11 cellular contexts compared by ENCODE assay signal in genomic region chr1:107877092-107877491, GRCh38.
DNase-seq lines count a peak whose midpoint lies in the region; ATAC-seq lines count a peak whose summit lies in the region.
"Had no signal": no experiment of that assay in that cellular context is flagged by ENCODE, and none has a peak within 500 bp of the region (broad histone marks: within the 10 kb centered on the region; RNA-seq: fewer than 3 reads in every experiment).

No MANE protein-coding gene starts in this region.

- H3K4me1 Mint-ChIP-seq in stimulated activated naive CD8-positive, alpha-beta T cell treated with anti-CD3 and anti-CD28 coated beads, Interleukin-15, amount 100 ng/mL, for 72 hours, result peaks cover 63% of the 10 kb centered on the region

- H3K4me3 Mint-ChIP-seq in stimulated activated naive CD8-positive, alpha-beta T cell treated with anti-CD3 and anti-CD28 coated beads, Interleukin-15, amount 100 ng/mL, for 72 hours, result peak overlapping the region; percentile 13 to 38
- H3K4me3 Mint-ChIP-seq: stimulated activated effector memory CD8-positive, alpha-beta T cell treated with anti-CD3 and anti-CD28 coated beads, Interleukin-12 subunit alpha, Interleukin-12 subunit beta, amount 100 ng/mL, for 72 hours had no signal

- H3K9me3 Mint-ChIP-seq in stimulated activated naive CD8-positive, alpha-beta T cell treated with anti-CD3 and anti-CD28 coated beads, Interleukin-15, amount 100 ng/mL, for 72 hours, result peaks cover 5 to 7% of the 10 kb centered on the region in 2 donors
- H3K9me3 Mint-ChIP-seq: stimulated activated effector memory CD8-positive, alpha-beta T cell treated with anti-CD3 and anti-CD28 coated beads, Interleukin-12 subunit alpha, Interleukin-12 subunit beta, amount 100 ng/mL, for 72 hours had no signal

- H3K27ac Mint-ChIP-seq in stimulated activated naive CD8-positive, alpha-beta T cell treated with anti-CD3 and anti-CD28 coated beads, Interleukin-15, amount 100 ng/mL, for 72 hours, result no peak overlapping the region
- H3K27ac Mint-ChIP-seq: stimulated activated effector memory CD8-positive, alpha-beta T cell treated with anti-CD3 and anti-CD28 coated beads, Interleukin-12 subunit alpha, Interleukin-12 subunit beta, amount 100 ng/mL, for 72 hours had no signal

- DNase-seq in stimulated activated naive CD8-positive, alpha-beta T cell treated with anti-CD3 and anti-CD28 coated beads, Interleukin-15, amount 100 ng/mL, for 72 hours, result no peak
- no peak for DNase-seq in stimulated activated naive CD8-positive, alpha-beta T cell treated with anti-CD3 and anti-CD28 coated beads, Interleukin-15, Interleukin-2, amounts not matched to agents 100 U/mL and 50 U/mL, for 24 hours
- DNase-seq in NCI-H82 (lab: John Stamatoyannopoulos, UW) (peak; percentile 67), fibroblast of peridontal ligament (ENCODE audit: extremely low read depth) (peak; percentile 50), LoVo (ENCODE audit: low spot score) (no peak)
- DNase-seq: occipital lobe, T-helper 1 cell had no signal

- H3K27me3 Mint-ChIP-seq in stimulated activated naive CD8-positive, alpha-beta T cell treated with anti-CD3 and anti-CD28 coated beads, Interleukin-15, amount 100 ng/mL, for 72 hours, result no peaks in the 10 kb centered on the region

- no peak for ATAC-seq in stimulated activated naive CD8-positive, alpha-beta T cell treated with anti-CD3 and anti-CD28 coated beads, Interleukin-15, amount 100 ng/mL, for 72 hours
- ATAC-seq in stimulated activated naive CD8-positive, alpha-beta T cell treated with anti-CD3 and anti-CD28 coated beads, Interleukin-15, Interleukin-2, amounts not matched to agents 100 U/mL and 50 U/mL, for 24 hours, result no peak
- ATAC-seq in HG03354 (IDR thresholded peaks at IDR 0.05; ENCODE audit: poor library complexity, severe bottlenecking, unreplicated experiment), result no peak
- ATAC-seq in GM21619 (IDR thresholded peaks at IDR 0.05; ENCODE audit: unreplicated experiment), result no peak
- ATAC-seq in HG02938 (IDR thresholded peaks at IDR 0.05; ENCODE audit: unreplicated experiment), result no peak
- ATAC-seq: stimulated activated effector memory CD8-positive, alpha-beta T cell treated with anti-CD3 and anti-CD28 coated beads, Interleukin-12 subunit alpha, Interleukin-12 subunit beta, amount 100 ng/mL, for 72 hours had no signal

Comparison
In these comparisons a context has a peak if more than half of its experiments do, and no peak if none do; other contexts are left out.
1. DNase-seq: peak in NCI-H82 (single experiment) and fibroblast of peridontal ligament (single experiment); none in stimulated activated naive CD8-positive, alpha-beta T cell treated with anti-CD3 and anti-CD28 coated beads, Interleukin-15, amount 100 ng/mL, for 72 hours (0 of 2), stimulated activated naive CD8-positive, alpha-beta T cell treated with anti-CD3 and anti-CD28 coated beads, Interleukin-15, Interleukin-2, amounts not matched to agents 100 U/mL and 50 U/mL, for 24 hours (single experiment) and LoVo (single experiment).